ENCODE assay signal across 24 cellular contexts in the genomic region with DNA sequence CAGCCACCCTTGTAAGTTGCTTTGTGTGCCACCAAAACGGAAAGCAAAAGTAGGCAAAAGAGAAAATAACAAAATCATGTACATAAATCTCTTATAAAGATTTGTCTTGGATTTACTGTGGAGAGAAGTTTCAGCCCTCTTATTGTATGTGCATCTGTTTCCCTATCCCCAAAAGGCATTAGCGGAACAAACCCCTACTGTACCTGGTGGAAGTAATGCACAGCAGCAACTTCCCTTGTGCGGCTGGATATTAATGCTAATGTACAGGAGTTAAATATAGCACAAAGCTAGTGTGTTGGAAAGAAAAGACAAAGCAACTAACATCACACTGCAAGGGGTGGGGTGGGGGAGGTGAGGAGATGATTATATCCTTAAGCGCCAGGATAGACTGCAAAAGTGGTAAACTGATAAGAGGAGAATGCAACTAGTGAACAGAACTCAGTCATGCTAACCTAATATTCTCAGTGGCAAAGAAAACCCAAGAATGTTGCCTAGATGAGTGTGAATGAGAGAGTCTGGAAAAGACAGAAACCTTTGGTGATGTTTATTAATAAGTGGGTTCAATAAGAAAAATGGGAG.
"Had no signal": no experiment of that assay in that cellular context is flagged by ENCODE, and none has a peak within 500 bp of the region (broad histone marks: within the 10 kb centered on the region; RNA-seq: fewer than 3 reads in every experiment).

No MANE protein-coding gene starts in this region.

- H2AFZ ChIP-seq: hepatocyte had no signal

- ATAC-seq: gastroesophageal sphincter, left cardiac atrium, left ventricle myocardium superior had no signal

- H3K27ac Mint-ChIP-seq: activated naive CD8-positive, alpha-beta T cell; T-helper 2 cell treated with Interferon-gamma antibody and Interleukin-4, amounts not matched to agents 5 μg/mL and 100 μg/mL, for 36 hours had no signal

- H3K9me3 Mint-ChIP-seq: T-helper 2 cell treated with Interferon-gamma antibody and Interleukin-4, amounts not matched to agents 5 μg/mL and 100 μg/mL, for 36 hours had no signal

- H3K4me3 Mint-ChIP-seq: activated naive CD8-positive, alpha-beta T cell; brain; neural crest cell; T-helper 2 cell treated with Interferon-gamma antibody and Interleukin-4, amounts not matched to agents 5 μg/mL and 100 μg/mL, for 36 hours had no signal

- H3K27ac ChIP-seq: cardiac muscle cell, colonic mucosa, gastroesophageal sphincter, hepatocyte, right atrium auricular region, tibial nerve had no signal

- H3K27me3 ChIP-seq: cardiac muscle cell, colonic mucosa, gastroesophageal sphincter, hepatocyte, right atrium auricular region, tibial nerve had no signal

- H3K27me3 Mint-ChIP-seq: activated naive CD8-positive, alpha-beta T cell had no signal

- H3K36me3 ChIP-seq: cardiac muscle cell, colonic mucosa, gastroesophageal sphincter, right atrium auricular region, tibial nerve had no signal

- H3K9me3 ChIP-seq: colonic mucosa, gastroesophageal sphincter, right atrium auricular region, tibial nerve had no signal

- H3K4me2 ChIP-seq: hepatocyte had no signal

- H3K4me1 ChIP-seq: colonic mucosa, gastroesophageal sphincter, right atrium auricular region, tibial nerve had no signal

- H3K79me2 ChIP-seq: hepatocyte had no signal

- DNase-seq: activated CD4-positive, alpha-beta T cell treated with anti-CD3 and anti-CD28 coated beads for 4 hours; activated CD4-positive, alpha-beta T cell treated with anti-CD3 and anti-CD28 coated beads, Interleukin-2, amount 50 U/mL, for 4 hours; activated CD8-positive, alpha-beta memory T cell treated with anti-CD3 and anti-CD28 coated beads for 24 hours; activated effector memory CD4-positive, alpha-beta T cell treated with Interleukin-2 at 50 U/mL for 16 hours; activated naive CD4-positive, alpha-beta T cell treated with Interleukin-2 at 50 U/mL for 16 hours; anterior cingulate cortex; cerebellar nuclear complex; colonic mucosa; effector CD8-positive, alpha-beta T cell; islet precursor cell; left cardiac atrium; left ventricle myocardium superior; stimulated activated CD4-positive, alpha-beta T cell treated with anti-CD3 and anti-CD28 coated beads, Interleukin-15, amount 100 ng/mL, for 24 hours; stimulated activated CD4-positive, alpha-beta T cell treated with anti-CD3 and anti-CD28 coated beads, Interleukin-2, amount 100 ng/mL, for 24 hours; stimulated activated naive CD4-positive, alpha-beta T cell had no signal

- H3K36me3 Mint-ChIP-seq: activated naive CD8-positive, alpha-beta T cell; brain had no signal

- H3K4me3 ChIP-seq: cardiac muscle cell, colonic mucosa, gastroesophageal sphincter, hepatocyte, right atrium auricular region, tibial nerve had no signal
